ENCODE assay signal across 8 cellular contexts in the genomic region with DNA sequence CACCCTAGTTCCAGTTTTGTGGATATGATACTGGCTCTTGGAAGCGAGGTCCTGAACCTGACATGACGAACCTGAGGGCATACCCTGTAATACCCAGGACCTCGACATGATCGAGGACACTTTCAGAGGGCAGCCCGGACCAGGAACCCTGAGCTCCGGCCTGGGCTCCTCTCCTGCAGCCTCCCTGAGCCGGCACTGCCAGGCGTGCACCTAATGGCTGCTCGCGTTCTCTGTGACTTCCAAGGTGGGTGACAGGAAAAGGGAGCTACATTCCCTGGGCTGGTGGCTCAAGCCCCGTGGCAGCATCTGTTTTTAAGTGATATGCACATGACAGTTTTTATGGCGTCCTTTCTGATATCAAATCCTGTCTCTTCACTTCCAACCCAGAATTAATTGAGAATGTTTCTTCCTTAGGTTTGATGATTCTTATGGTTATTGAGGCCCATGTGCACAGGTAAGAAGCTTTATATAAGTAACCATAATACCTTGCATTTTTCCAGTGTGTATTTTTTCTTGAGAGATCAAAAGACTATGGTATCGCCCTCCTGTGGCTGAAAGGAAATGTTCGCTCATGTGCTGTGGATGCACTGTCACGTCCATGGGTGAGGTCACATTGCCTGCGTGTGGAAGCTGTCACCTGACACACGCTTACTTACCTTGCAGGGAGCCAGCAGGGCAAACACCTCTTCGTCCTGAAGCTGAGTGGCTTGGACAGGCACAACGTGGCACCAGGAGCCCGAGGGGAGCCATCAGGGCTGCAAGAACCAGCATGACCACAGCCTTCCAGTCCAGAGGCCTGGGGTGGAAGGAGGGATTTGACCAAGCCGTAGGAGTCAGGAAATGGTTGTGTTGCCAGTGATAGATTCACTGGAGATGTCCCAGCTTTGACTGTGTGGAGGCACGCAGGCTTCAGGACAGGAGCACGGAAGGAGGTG.
DNase-seq lines count a peak whose midpoint lies in the region; ATAC-seq, FAIRE-seq and TF ChIP-seq lines count a peak whose summit lies in the region.
"Had no signal": no experiment of that assay in that cellular context is flagged by ENCODE, and none has a peak within 500 bp of the region (broad histone marks: within the 10 kb centered on the region; RNA-seq: fewer than 3 reads in every experiment).

No MANE protein-coding gene starts in this region.

- peaks cover 2% of the 10 kb centered on the region for H3K4me1 Mint-ChIP-seq in activated T-cell treated with anti-CD3 and anti-CD28 coated beads, Interleukin-2, amount 50 U/mL, for 24 hours (ENCODE audit: low read depth)

- 79% methylated on average over 23 of the region's 23 CpGs for WGBS in right cardiac atrium

- H3K4me1 ChIP-seq in NT2/D1 (ENCODE audit: insufficient read depth, insufficient read length) (peaks cover 13% of the 10 kb centered on the region), kidney (ENCODE audit: control insufficient read depth in 1 of 2, insufficient read depth in 1 of 2, low read depth in 1 of 2, low read length in 2 of 2) (no peaks in the 10 kb centered on the region), right cardiac atrium (ENCODE audit: control insufficient read depth, insufficient read depth, low read length) (no peaks in the 10 kb centered on the region)
- H3K4me1 ChIP-seq: left ventricle myocardium inferior had no signal

- H3K9ac ChIP-seq in NT2/D1 (ENCODE audit: insufficient read length, low read depth): no peak overlapping the region
- H3K9ac ChIP-seq in kidney (ENCODE audit: low read length in 2 of 2): no peak overlapping the region

- H3K9me3 ChIP-seq in NT2/D1 (ENCODE audit: insufficient read depth, low read length) (no peaks in the 10 kb centered on the region), kidney (ENCODE audit: control insufficient read depth in 1 of 2, low read length in 2 of 2) (no peaks in the 10 kb centered on the region), right cardiac atrium (ENCODE audit: control insufficient read depth, low read length) (no peaks in the 10 kb centered on the region)
- H3K9me3 ChIP-seq: left ventricle myocardium inferior had no signal

- TF ChIP-seq CTCF in kidney (IDR thresholded peaks at IDR 0.05; ENCODE audit: borderline replicate concordance, extremely low read depth, insufficient read depth): peak; percentile 20

- no peak for TF ChIP-seq POLR2A in H54 (IDR thresholded peaks at IDR 0.05; ENCODE audit: low read depth, low read length)

- H3K27me3 Mint-ChIP-seq in activated T-cell treated with anti-CD3 and anti-CD28 coated beads, Interleukin-2, amount 50 U/mL, for 24 hours: no peaks in the 10 kb centered on the region

- H3K27ac Mint-ChIP-seq in activated T-cell treated with anti-CD3 and anti-CD28 coated beads, Interleukin-2, amount 50 U/mL, for 24 hours: no peak overlapping the region

- intact Hi-C loops in kidney (cut with DNase I): no loop called here
- intact Hi-C loops in right cardiac atrium (cut with DNase I): no loop called here

- FAIRE-seq in H54 (lab: Jason Lieb, UNC) (no peak), kidney (lab: Jason Lieb, UNC) (no peak)

- no peaks in the 10 kb centered on the region for H3K36me3 ChIP-seq in NT2/D1 (ENCODE audit: insufficient read depth, insufficient read length, low read length)
- no peaks in the 10 kb centered on the region for H3K36me3 ChIP-seq in kidney (ENCODE audit: control insufficient read depth in 1 of 2, insufficient read depth in 2 of 2, low read length in 2 of 2)
- H3K36me3 ChIP-seq: left ventricle myocardium inferior had no signal

- H3K9me3 Mint-ChIP-seq in activated T-cell treated with anti-CD3 and anti-CD28 coated beads, Interleukin-2, amount 50 U/mL, for 24 hours: no peaks in the 10 kb centered on the region

- peak; percentile 37 for DNase-seq in DMS153 treated with DMSO at 0.1 percent for 48 hours (lab: John Stamatoyannopoulos, UW; ENCODE audit: unreplicated experiment)
- peak; percentile 18 for DNase-seq in H54 (ENCODE audit: insufficient read length, low spot score)
- DNase-seq in NT2/D1 (ENCODE audit: low read depth, low spot score): peak; percentile 27
- no peak for DNase-seq in kidney
- DNase-seq in right cardiac atrium: no peak
- no peak for DNase-seq in activated T-cell treated with anti-CD3 and anti-CD28 coated beads, Interleukin-2, amount 50 U/mL, for 24 hours
- DNase-seq: left ventricle myocardium inferior had no signal

- no peaks in the 10 kb centered on the region for H3K36me3 Mint-ChIP-seq in activated T-cell treated with anti-CD3 and anti-CD28 coated beads, Interleukin-2, amount 50 U/mL, for 24 hours (ENCODE audit: low read depth)

- H3K4me3 ChIP-seq in NT2/D1 (ENCODE audit: insufficient read length, low read depth) (no peak overlapping the region), kidney (ENCODE audit: low read length in 2 of 2) (no peak overlapping the region), right cardiac atrium (ENCODE audit: low read length) (no peak overlapping the region)
- H3K4me3 ChIP-seq: left ventricle myocardium inferior had no signal

- ATAC-seq in GM21723 (IDR thresholded peaks at IDR 0.05; ENCODE audit: unreplicated experiment) (no peak), right cardiac atrium (no peak)

- H3K27me3 ChIP-seq in NT2/D1 (ENCODE audit: insufficient read depth, insufficient read length) (no peaks in the 10 kb centered on the region), right cardiac atrium (ENCODE audit: control insufficient read depth, insufficient read depth) (no peaks in the 10 kb centered on the region)

- no peak overlapping the region for H3K4me3 Mint-ChIP-seq in activated T-cell treated with anti-CD3 and anti-CD28 coated beads, Interleukin-2, amount 50 U/mL, for 24 hours

- H3K27ac ChIP-seq in kidney (ENCODE audit: low read depth in 2 of 2, low read length in 2 of 2) (no peak overlapping the region), right cardiac atrium (ENCODE audit: low read length) (no peak overlapping the region)
- H3K27ac ChIP-seq: left ventricle myocardium inferior had no signal

Comparison
In these comparisons a context has a peak if more than half of its experiments do, and no peak if none do; other contexts are left out.
1. DNase-seq: peak in DMS153 treated with DMSO at 0.1 percent for 48 hours (single experiment), H54 (single experiment) and NT2/D1 (single experiment); none in kidney (single experiment), right cardiac atrium (0 of 3) and activated T-cell treated with anti-CD3 and anti-CD28 coated beads, Interleukin-2, amount 50 U/mL, for 24 hours (single experiment).